ENCODE assay signal across 8 cellular contexts in genomic region chr1:120850531-120851421, GRCh38. TPM values are rescaled to one million over a fixed set of nuclear protein-coding genes. Genes with fewer than 3 reads are reported as not detected.
DNase-seq lines count a peak whose midpoint lies in the region; ATAC-seq, FAIRE-seq and TF ChIP-seq lines count a peak whose summit lies in the region.
"Not testable (repeated sequence)": the region's sequence is repeated elsewhere in the genome, so short reads cannot be mapped to it uniquely, and the experiment has no call there.

No MANE protein-coding gene starts in this region.

- not testable (repeated sequence) for H3K9me3 ChIP-seq in keratinocyte (ENCODE audit: control insufficient read depth, low read depth, low read length)

- not testable (repeated sequence) for H3K79me2 ChIP-seq in keratinocyte (ENCODE audit: control insufficient read depth, insufficient read depth, low read length)

- H3K27ac ChIP-seq in keratinocyte (ENCODE audit: control insufficient read depth, insufficient read depth, low read length), result peak overlapping the region; percentile 43

- not testable (repeated sequence) for H3K27me3 ChIP-seq in keratinocyte (ENCODE audit: control insufficient read depth, extremely low read depth, insufficient read depth, low read length)

- not testable (repeated sequence) for H3K4me1 ChIP-seq in keratinocyte (ENCODE audit: control insufficient read depth, extremely low read depth, insufficient read depth, low read length)

- H4K20me1 ChIP-seq in keratinocyte (ENCODE audit: control insufficient read depth, extremely low read depth, insufficient read depth, low read length), result not testable (repeated sequence)

- not testable (repeated sequence) for H2AFZ ChIP-seq in keratinocyte (ENCODE audit: control insufficient read depth, low read length)

- TF ChIP-seq POLR2A in GM18951 (IDR thresholded peaks at IDR 0.05; ENCODE audit: extremely low read depth, insufficient read depth, insufficient read length), result peak; percentile 97

- not testable (repeated sequence) for H3K9ac ChIP-seq in keratinocyte (ENCODE audit: control insufficient read depth, extremely low read depth, insufficient read depth, low read length)

- H3K4me3 ChIP-seq in cardiac fibroblast (replicated peaks in 1 of 2; ENCODE audit: low read depth in 2 of 2, low read length in 2 of 2), result peak overlapping the region; percentile 26 to 39
- H3K4me3 ChIP-seq in keratinocyte (ENCODE audit: control insufficient read depth in 2 of 3, extremely low read depth in 1 of 3, insufficient read depth in 2 of 3, low read depth in 1 of 3, low read length in 3 of 3), result peak overlapping the region in 1 of 3 experiments; percentile 14

- not testable (repeated sequence) for TF ChIP-seq CTCF in AG09319 (IDR thresholded peaks at IDR 0.05; ENCODE audit: low read depth, low read length); cardiac fibroblast (IDR thresholded peaks at IDR 0.05; ENCODE audit: low read depth, low read length); keratinocyte (optimal IDR thresholded peaks at IDR 0.05 in 1 of 3, IDR thresholded peaks at IDR 0.05 in 1 of 3, conservative IDR thresholded peaks at IDR 0.05 in 1 of 3; ENCODE audit: extremely low read depth in 1 of 3, insufficient read depth in 2 of 3, low read length in 3 of 3)

- DNase-seq in AG09319 (ENCODE audit: extremely low read depth, low read depth) (peak; percentile 79), NCI-H510A treated with DMSO at 0.1 percent for 48 hours (lab: John Stamatoyannopoulos, UW) (peak; percentile 85), cardiac fibroblast (ENCODE audit: low read depth in 2 of 2) (peak; percentile 96 to 99), keratinocyte (ENCODE audit: low read depth, low spot score) (peak; percentile 75), smooth muscle cell of the brain vasculature (ENCODE audit: low read depth, low spot score) (peak; percentile 80)

- FAIRE-seq in keratinocyte (lab: Jason Lieb, UNC), result not testable (repeated sequence)

- in situ Hi-C loops in GM18951 (cut with MboI; ENCODE audit: low sequenced_read_pairs, unreplicated experiment), result not testable (repeated sequence)

- dilution Hi-C loops in keratinocyte (cut with MboI; ENCODE audit: extremely low pct_ligation_motif_present, low sequenced_read_pairs), result not testable (repeated sequence)

- not testable (repeated sequence) for H3K9me1 ChIP-seq in keratinocyte (ENCODE audit: control insufficient read depth, extremely low read depth, insufficient read depth, low read length)

- not testable (repeated sequence) for H3K36me3 ChIP-seq in keratinocyte (ENCODE audit: control insufficient read depth in 2 of 2, extremely low read depth in 1 of 2, insufficient read depth in 2 of 2, low read length in 2 of 2)

- ATAC-seq in HG03457 (IDR thresholded peaks at IDR 0.05; ENCODE audit: unreplicated experiment), result peak; percentile 84
- peak; percentile 86 to 89 for ATAC-seq in activated CD4-positive, CD25-positive, alpha-beta regulatory T cell treated with anti-CD3 and anti-CD28 coated beads, Interleukin-2, amount 50 U/mL, for 24 hours

- not testable (repeated sequence) for H3K4me2 ChIP-seq in keratinocyte (ENCODE audit: control insufficient read depth, extremely low read depth, insufficient read depth, low read depth, low read length)

RNA-seq across cellular contexts. Expression of gene PPIAL4A, which starts 38.8 kb away (rescaled TPM):
- polyA plus RNA-seq in keratinocyte, result not detected in 3 replicates
- polyA plus RNA-seq in keratinocyte (2011; ENCODE audit: low read depth), result not detected
- polyA plus RNA-seq in keratinocyte (2011; cell fraction: cytosol; rRNA removed), result not detected in 2 replicates
- polyA plus RNA-seq in keratinocyte (2011; cell fraction: nucleus; rRNA removed), result not detected in 2 replicates
- polyA plus RNA-seq in keratinocyte (2012; ENCODE audit: low replicate concordance), result not detected in 2 replicates
- polyA minus RNA-seq in keratinocyte, result not detected in 3 replicates
- polyA minus RNA-seq in keratinocyte (2011; cell fraction: cytosol; rRNA and poly(A)+ RNA removed), result not detected
- polyA minus RNA-seq in keratinocyte (2011; cell fraction: nucleus; rRNA and poly(A)+ RNA removed), result not detected in 2 replicates
